1 cellular context compared by ENCODE assay signal in genomic region chr16:14510939-14511797, GRCh38.
A peak's percentile ranks its signal among the peaks of the same experiment; 100 is the strongest.
TF ChIP-seq lines count a peak whose summit lies in the region.

No MANE protein-coding gene starts in this region.

TF ChIP-seq in HepG2, 621 proteins besides CTCF, POLR2A, EP300 and RAD21 (continued from another document and continues in another):
- TF ChIP-seq ARID3A (IDR thresholded peaks at IDR 0.05; ENCODE audit: low read depth, low read length) = peak; percentile 89
- 0 out of 2 replicates have a peak, but pooled peaks have one; percentile 37 for TF ChIP-seq ZMYM3 (CRISPR knock-in tag; IDR thresholded peaks at IDR 0.05)
- peak; percentile 97; the same call in 1 of the 2 replicates for TF ChIP-seq RXRA (CRISPR knock-in tag; IDR thresholded peaks at IDR 0.05)
- TF ChIP-seq NFIB (CRISPR knock-in tag; IDR thresholded peaks at IDR 0.05; ENCODE audit: borderline replicate concordance) = no peak
- peak; percentile 100 for TF ChIP-seq FOXJ3 (CRISPR knock-in tag; IDR thresholded peaks at IDR 0.05; ENCODE audit: borderline replicate concordance)
- no peak for TF ChIP-seq U2AF2 (IDR thresholded peaks at IDR 0.05; ENCODE audit: low read depth, low read length)
- TF ChIP-seq KDM2A (CRISPR knock-in tag; IDR thresholded peaks at IDR 0.05; ENCODE audit: borderline replicate concordance, low read depth) = no peak
- no peak for TF ChIP-seq PHF20 (CRISPR knock-in tag; IDR thresholded peaks at IDR 0.05)
- TF ChIP-seq ZNF580 (CRISPR knock-in tag; IDR thresholded peaks at IDR 0.05; ENCODE audit: borderline replicate concordance, low read depth) = 0 out of 2 replicates have a peak, but pooled peaks have one; percentile 20
- TF ChIP-seq NBN (conservative IDR thresholded peaks at IDR 0.05) = no peak
- no peak for TF ChIP-seq ZNF7 (CRISPR knock-in tag; IDR thresholded peaks at IDR 0.05)
- no peak for TF ChIP-seq CHD2 (IDR thresholded peaks at IDR 0.05; ENCODE audit: low read depth, low read length)
- TF ChIP-seq ZNF616 (CRISPR knock-in tag; IDR thresholded peaks at IDR 0.05; ENCODE audit: low read depth) = no peak
- peak; percentile 78; the same call in 1 of the 2 replicates for TF ChIP-seq KDM4B (CRISPR knock-in tag; IDR thresholded peaks at IDR 0.05)
- no peak for TF ChIP-seq ZNF337 (CRISPR knock-in tag; IDR thresholded peaks at IDR 0.05; ENCODE audit: borderline replicate concordance, low read depth)
- TF ChIP-seq ZNF207 (IDR thresholded peaks at IDR 0.05; ENCODE audit: borderline replicate concordance) = no peak
- no peak for TF ChIP-seq PRPF4 (IDR thresholded peaks at IDR 0.05; ENCODE audit: low read depth, low read length, poor library complexity, severe bottlenecking)
- no peak for TF ChIP-seq THAP8 (CRISPR knock-in tag; IDR thresholded peaks at IDR 0.05; ENCODE audit: borderline replicate concordance)
- no peak for TF ChIP-seq MZF1 (CRISPR knock-in tag; IDR thresholded peaks at IDR 0.05; ENCODE audit: borderline replicate concordance)
- TF ChIP-seq SRSF1 (optimal IDR thresholded peaks at IDR 0.05; ENCODE audit: low read depth, low read length) = no peak
- peak; percentile 78; the same call in 1 of the 2 replicates for TF ChIP-seq ZNF317 (CRISPR knock-in tag; IDR thresholded peaks at IDR 0.05)
- no peak for TF ChIP-seq CBX1 (IDR thresholded peaks at IDR 0.05; ENCODE audit: low read depth)
- no peak for TF ChIP-seq SCMH1 (CRISPR knock-in tag; IDR thresholded peaks at IDR 0.05; ENCODE audit: borderline replicate concordance)
- TF ChIP-seq KAT8 (CRISPR knock-in tag; IDR thresholded peaks at IDR 0.05) = peak; percentile 77
- peak; percentile 100 for TF ChIP-seq ARID5B (CRISPR knock-in tag; IDR thresholded peaks at IDR 0.05)
- TF ChIP-seq TCF12 (IDR thresholded peaks at IDR 0.05) = no peak
- TF ChIP-seq TCF12 (CRISPR knock-in tag; IDR thresholded peaks at IDR 0.05) = peak; percentile 45; the same call in 1 of the 2 replicates
- TF ChIP-seq BRF2 (CRISPR knock-in tag; IDR thresholded peaks at IDR 0.05) = peak; percentile 84
- 0 out of 2 replicates have a peak, but pooled peaks have one; percentile 11 for TF ChIP-seq ZNF740 (CRISPR knock-in tag; IDR thresholded peaks at IDR 0.05)
- TF ChIP-seq KDM5A (IDR thresholded peaks at IDR 0.05; ENCODE audit: borderline replicate concordance, low read length) = no peak; the same call in 1 of the 2 replicates
- no peak for TF ChIP-seq ZNF446 (CRISPR knock-in tag; IDR thresholded peaks at IDR 0.05)
- peak; percentile 97 for TF ChIP-seq NR2F2 (IDR thresholded peaks at IDR 0.05; ENCODE audit: borderline replicate concordance, low read depth)
- no peak for TF ChIP-seq MED8 (CRISPR knock-in tag; IDR thresholded peaks at IDR 0.05; ENCODE audit: insufficient replicate concordance)
- no peak; the same call in 1 of the 2 replicates for TF ChIP-seq TBP (CRISPR knock-in tag; IDR thresholded peaks at IDR 0.05)
- no peak for TF ChIP-seq FOXC1 (CRISPR knock-in tag; IDR thresholded peaks at IDR 0.05; ENCODE audit: borderline replicate concordance)
- peak; percentile 70; the same call in 1 of the 2 replicates for TF ChIP-seq ZNF281 (CRISPR knock-in tag; IDR thresholded peaks at IDR 0.05; ENCODE audit: borderline replicate concordance)
- TF ChIP-seq NFYB (CRISPR knock-in tag; IDR thresholded peaks at IDR 0.05) = no peak
- no peak for TF ChIP-seq SPEN (CRISPR knock-in tag; IDR thresholded peaks at IDR 0.05; ENCODE audit: low read depth)
- peak; percentile 82; the same call in 1 of the 2 replicates for TF ChIP-seq ZNF713 (CRISPR knock-in tag; IDR thresholded peaks at IDR 0.05)
- TF ChIP-seq ZMYM4 (CRISPR knock-in tag; IDR thresholded peaks at IDR 0.05) = peak; percentile 55
- TF ChIP-seq ZKSCAN8 (CRISPR knock-in tag; IDR thresholded peaks at IDR 0.05; ENCODE audit: borderline replicate concordance) = peak; percentile 86; the same call in 1 of the 2 replicates
- peak; percentile 89 for TF ChIP-seq ZNF205 (CRISPR knock-in tag; IDR thresholded peaks at IDR 0.05)
- TF ChIP-seq RBM22 (optimal IDR thresholded peaks at IDR 0.05; ENCODE audit: low read length) = no peak
- TF ChIP-seq ATF5 (CRISPR knock-in tag; IDR thresholded peaks at IDR 0.05; ENCODE audit: low read depth) = no peak
- peak; percentile 99 for TF ChIP-seq NR2F6 (IDR thresholded peaks at IDR 0.05)
- peak; percentile 100 for TF ChIP-seq NR2F6 (CRISPR knock-in tag; IDR thresholded peaks at IDR 0.05)
- TF ChIP-seq NCOA1 (CRISPR knock-in tag; IDR thresholded peaks at IDR 0.05) = peak; percentile 79; the same call in 1 of the 2 replicates
- TF ChIP-seq ZNF841 (CRISPR knock-in tag; IDR thresholded peaks at IDR 0.05; ENCODE audit: borderline replicate concordance) = no peak
- no peak for TF ChIP-seq ZKSCAN5 (CRISPR knock-in tag; IDR thresholded peaks at IDR 0.05)
- no peak; the same call in 1 of the 2 replicates for TF ChIP-seq ZNF232 (CRISPR knock-in tag; IDR thresholded peaks at IDR 0.05; ENCODE audit: borderline replicate concordance)
- TF ChIP-seq ZNF335 (CRISPR knock-in tag; IDR thresholded peaks at IDR 0.05) = peak; percentile 84; the same call in 1 of the 2 replicates
- TF ChIP-seq BRD4 (CRISPR knock-in tag; IDR thresholded peaks at IDR 0.05) = 0 out of 2 replicates have a peak, but pooled peaks have one; percentile 30
- peak; percentile 81 for TF ChIP-seq ARNT2 (CRISPR knock-in tag; IDR thresholded peaks at IDR 0.05; ENCODE audit: low read depth)
